In genomic region chrX:41559662-41560061, GRCh38 we compare ENCODE assay signal across 10 cellular contexts.
DNase-seq lines count a peak whose midpoint lies in the region; ATAC-seq, FAIRE-seq and TF ChIP-seq lines count a peak whose summit lies in the region.
"Had no signal": no experiment of that assay in that cellular context is flagged by ENCODE, and none has a peak within 500 bp of the region (broad histone marks: within the 10 kb centered on the region; RNA-seq: fewer than 3 reads in every experiment).

No MANE protein-coding gene starts in this region.

- WGBS in smooth muscle cell (ENCODE audit: low lambda C conversion rate) = 52% methylated on average over 5 of the region's 5 CpGs
- no CpG with 5 or more reads among the region's 5 CpGs for WGBS in trophoblast cell (ENCODE audit: extremely low coverage, insufficient coverage, insufficient read length)

- H3K79me1 ChIP-seq in trophoblast cell (ENCODE audit: low read length) = no peaks in the 10 kb centered on the region

- no peak overlapping the region for H3K23ac ChIP-seq in trophoblast cell (ENCODE audit: low read length)

- no peak overlapping the region for H3K14ac ChIP-seq in trophoblast cell (ENCODE audit: low read length)

- peak overlapping the region; percentile 3 for H3K4me2 ChIP-seq in smooth muscle cell
- no peak overlapping the region for H3K4me2 ChIP-seq in trophoblast cell (ENCODE audit: low read length)

- no peaks in the 10 kb centered on the region for H3K9me3 Mint-ChIP-seq in WTC11

- H3F3A ChIP-seq in smooth muscle cell (ENCODE audit: low read depth) = no peaks in the 10 kb centered on the region

- H3K27me3 ChIP-seq in smooth muscle cell (ENCODE audit: low read depth) = no peaks in the 10 kb centered on the region
- H3K27me3 ChIP-seq in trophoblast cell (ENCODE audit: insufficient read depth, low read length) = no peaks in the 10 kb centered on the region

- H3K4ac ChIP-seq in trophoblast cell (ENCODE audit: low read depth, low read length) = no peak overlapping the region

- H4K8ac ChIP-seq in trophoblast cell (ENCODE audit: low read depth, low read length) = no peak overlapping the region

- H3K4me1 ChIP-seq in smooth muscle cell (ENCODE audit: low read depth) (peaks cover 6% of the 10 kb centered on the region), trophoblast cell (ENCODE audit: control insufficient read depth in 1 of 2, insufficient read depth in 2 of 2, low read length in 2 of 2) (no peaks in the 10 kb centered on the region)

- CTCF ChIA-PET in WTC11 (lab: Charles Lee) = no interaction called here

- no peaks in the 10 kb centered on the region for H3K36me3 ChIP-seq in smooth muscle cell (ENCODE audit: low read depth)
- no peaks in the 10 kb centered on the region for H3K36me3 ChIP-seq in trophoblast cell (ENCODE audit: control insufficient read depth in 1 of 2, insufficient read depth in 2 of 2, low read length in 2 of 2)

- H2BK5ac ChIP-seq in trophoblast cell (ENCODE audit: low read depth, low read length, poor library complexity) = no peak overlapping the region

- H3K36me3 Mint-ChIP-seq in WTC11 = no peaks in the 10 kb centered on the region

- H2AK5ac ChIP-seq in trophoblast cell (ENCODE audit: low read length) = no peak overlapping the region

- no peaks in the 10 kb centered on the region for H3K9me3 ChIP-seq in smooth muscle cell (replicated peaks; ENCODE audit: low read depth)
- no peaks in the 10 kb centered on the region for H3K9me3 ChIP-seq in trophoblast cell (ENCODE audit: insufficient read depth, low read depth, low read length)

- H2AFZ ChIP-seq in smooth muscle cell (ENCODE audit: low read depth) (no peak overlapping the region), trophoblast cell (ENCODE audit: insufficient read depth, low read length, poor library complexity) (no peak overlapping the region)

- no peak overlapping the region for H2BK12ac ChIP-seq in trophoblast cell (ENCODE audit: low read length)

- peak overlapping the region; percentile 74 for H3K27ac ChIP-seq in smooth muscle cell (ENCODE audit: low read depth)
- H3K27ac ChIP-seq in trophoblast cell (ENCODE audit: low read depth, low read length) = no peak overlapping the region
- H3K27ac ChIP-seq: VCaP had no signal

- TF ChIP-seq CTCF in WTC11 (IDR thresholded peaks at IDR 0.05) (no peak), smooth muscle cell (IDR thresholded peaks at IDR 0.05; ENCODE audit: borderline replicate concordance, insufficient read depth, poor library complexity, severe bottlenecking) (no peak)

- ATAC-seq in WTC11 (no peak), HG03139 (IDR thresholded peaks at IDR 0.05; ENCODE audit: unreplicated experiment) (no peak)
- ATAC-seq: HCT116 had no signal

- H3K9ac ChIP-seq in smooth muscle cell (ENCODE audit: low read depth) (no peak overlapping the region), trophoblast cell (ENCODE audit: low read length) (no peak overlapping the region)

- H2BK120ac ChIP-seq in trophoblast cell (ENCODE audit: insufficient read depth, low read length, poor library complexity) = no peak overlapping the region

- H3K4me3 Mint-ChIP-seq in WTC11 = no peak overlapping the region

- no peak overlapping the region for H4K12ac ChIP-seq in trophoblast cell (ENCODE audit: low read depth, low read length)

- H3K4me3 ChIP-seq in smooth muscle cell = no peak overlapping the region
- H3K4me3 ChIP-seq in trophoblast cell (ENCODE audit: low read depth, low read length) = no peak overlapping the region

- no peak for DNase-seq in GM18507 (ENCODE audit: extremely low spot score, insufficient read length, low read depth)
- no peak for DNase-seq in WTC11 (ENCODE audit: low spot score)
- DNase-seq in fibroblast of the conjunctiva (ENCODE audit: low read depth) = peak; percentile 10
- no peak for DNase-seq in smooth muscle cell (lab: John Stamatoyannopoulos, UW; ENCODE audit: unreplicated experiment)
- no peak for DNase-seq in HTR-8/SVneo (ENCODE audit: insufficient read length, low spot score)
- DNase-seq in AML-193 (lab: John Stamatoyannopoulos, UW) = no peak
- no peak for DNase-seq in trophoblast cell

- no peaks in the 10 kb centered on the region for H4K20me1 ChIP-seq in smooth muscle cell (ENCODE audit: low read depth)

- H3K27me3 Mint-ChIP-seq in WTC11 (ENCODE audit: low read depth) = no peaks in the 10 kb centered on the region

- H4K91ac ChIP-seq in trophoblast cell (ENCODE audit: low read depth, low read length) = no peak overlapping the region

- FAIRE-seq in GM18507 (lab: Jason Lieb, UNC) = peak; percentile 31
- FAIRE-seq in HTR-8/SVneo (lab: Jason Lieb, UNC) = no peak

- peak overlapping the region; percentile 48 for H3K27ac Mint-ChIP-seq in WTC11

- POLR2A ChIA-PET in WTC11 (lab: Charles Lee) = no interaction called here

- H3K4me1 Mint-ChIP-seq in WTC11 = peaks cover 13% of the 10 kb centered on the region

- no peak overlapping the region for H3K18ac ChIP-seq in trophoblast cell (ENCODE audit: low read length)

- H3K79me2 ChIP-seq in smooth muscle cell (ENCODE audit: low read depth) (no peaks in the 10 kb centered on the region), trophoblast cell (ENCODE audit: control insufficient read depth, insufficient read depth, low read length, poor library complexity) (no peaks in the 10 kb centered on the region)

TF ChIP-seq in WTC11, 78 proteins besides CTCF, POLR2A, EP300 and RAD21 (continues in another document):
- no peak for TF ChIP-seq ZNF281 (CRISPR knock-in tag; IDR thresholded peaks at IDR 0.05)
- TF ChIP-seq ZNF121 (CRISPR knock-in tag; IDR thresholded peaks at IDR 0.05) = no peak
- no peak for TF ChIP-seq ZNF396 (CRISPR knock-in tag; IDR thresholded peaks at IDR 0.05; ENCODE audit: borderline replicate concordance)
- no peak for TF ChIP-seq ZNF263 (CRISPR knock-in tag; IDR thresholded peaks at IDR 0.05; ENCODE audit: low read depth)
- TF ChIP-seq ATF2 (CRISPR knock-in tag; IDR thresholded peaks at IDR 0.05; ENCODE audit: borderline replicate concordance, low read depth) = no peak
- no peak for TF ChIP-seq RELA (CRISPR knock-in tag; IDR thresholded peaks at IDR 0.05; ENCODE audit: borderline replicate concordance)
- no peak for TF ChIP-seq ZNF219 (CRISPR knock-in tag; IDR thresholded peaks at IDR 0.05; ENCODE audit: borderline replicate concordance)
- no peak for TF ChIP-seq TEAD1 (CRISPR knock-in tag; IDR thresholded peaks at IDR 0.05)
- TF ChIP-seq ZSCAN18 (CRISPR knock-in tag; IDR thresholded peaks at IDR 0.05) = no peak
- no peak for TF ChIP-seq GABPB1 (CRISPR knock-in tag; IDR thresholded peaks at IDR 0.05)
- TF ChIP-seq CREM (CRISPR knock-in tag; IDR thresholded peaks at IDR 0.05) = no peak
- TF ChIP-seq SOX15 (CRISPR knock-in tag; IDR thresholded peaks at IDR 0.05) = no peak
- no peak for TF ChIP-seq ZBTB43 (CRISPR knock-in tag; IDR thresholded peaks at IDR 0.05)
- TF ChIP-seq PRRX2 (CRISPR knock-in tag; IDR thresholded peaks at IDR 0.05) = no peak
- no peak for TF ChIP-seq JAZF1 (CRISPR knock-in tag; IDR thresholded peaks at IDR 0.05)
